In genomic region chr20:63775096-63775978, GRCh38 we compare ENCODE assay signal across 8 cellular contexts. TPM values are rescaled to one million over a fixed set of nuclear protein-coding genes. Genes with fewer than 3 reads are reported as not detected.
DNase-seq lines count a peak whose midpoint lies in the region; ATAC-seq, FAIRE-seq and TF ChIP-seq lines count a peak whose summit lies in the region.

No MANE protein-coding gene starts in this region.

- H3K4me3 Mint-ChIP-seq in stimulated activated effector memory CD8-positive, alpha-beta T cell treated with anti-CD3 and anti-CD28 coated beads, Interleukin-12 subunit alpha, Interleukin-12 subunit beta, amount 100 ng/mL, for 72 hours = no peak overlapping the region

- H3K9ac ChIP-seq in GM12878 (ENCODE audit: control insufficient read depth, insufficient read depth, low read length) (no peak overlapping the region), iPS-18a (ENCODE audit: low read length) (peak overlapping the region; percentile 42)

- in situ Hi-C loops in GM12878 (cut with MboI) = no loop called here

- H3K4me1 ChIP-seq in GM12878 (ENCODE audit: control insufficient read depth, insufficient read depth, low read length) (no peaks in the 10 kb centered on the region), iPS-18a (ENCODE audit: control insufficient read depth, low read depth, low read length) (peaks cover 6% of the 10 kb centered on the region)

- BruUV-seq in GM12878 (replicated peaks; lab: Mats Ljungman, UMichigan) = no TSS peak

- no peak overlapping the region for H3K27ac Mint-ChIP-seq in stimulated activated effector memory CD8-positive, alpha-beta T cell treated with anti-CD3 and anti-CD28 coated beads, Interleukin-12 subunit alpha, Interleukin-12 subunit beta, amount 100 ng/mL, for 72 hours

- no peak overlapping the region for H2AFZ ChIP-seq in GM12878 (ENCODE audit: control insufficient read depth, low read depth, low read length)

- SMC1A ChIA-PET in GM12878 (lab: Charles Lee; ENCODE audit: uncharacterized antibody, unreplicated experiment) = no interaction called here

- POLR2A ChIA-PET in GM12878 (lab: Charles Lee) = no interaction called here

- TF ChIP-seq POLR2A in GM12878 (IDR thresholded peaks at IDR 0.05; ENCODE audit: low read depth, low read length) = no peak

- RAD21 ChIA-PET in GM12878 (lab: Charles Lee; ENCODE audit: unreplicated experiment) = no interaction called here

- no peak overlapping the region for H3K4me3 ChIP-seq in GM12878
- peak overlapping the region; percentile 71 for H3K4me3 ChIP-seq in iPS-18a (ENCODE audit: low read length)

- DNase-seq in stimulated activated naive CD4-positive, alpha-beta T cell (lab: John Stamatoyannopoulos, UW) = peak in 5 of 6 experiments; percentile 7 to 40 (median 12)
- no peak for DNase-seq in stimulated activated naive CD4-positive, alpha-beta T cell treated with Interleukin-2 at 50 U/mL for 16 hours (lab: John Stamatoyannopoulos, UW)
- DNase-seq in GM12878 (ENCODE audit: low read depth, low spot score) (no peak), NCI-H1417 treated with DMSO at 0.1 percent for 48 hours (lab: John Stamatoyannopoulos, UW) (no peak), T-helper 2 cell (no peak)
- peak in 1 of 2 donors; percentile 63 for DNase-seq in stimulated activated effector memory CD8-positive, alpha-beta T cell treated with anti-CD3 and anti-CD28 coated beads, Interleukin-12 subunit alpha, Interleukin-12 subunit beta, amount 100 ng/mL, for 72 hours (ENCODE audit: low spot score in 2 of 2)

- H3K4me2 ChIP-seq in GM12878 (ENCODE audit: control insufficient read depth, insufficient read depth) = no peak overlapping the region

- FAIRE-seq in GM12878 (lab: Jason Lieb, UNC) = no peak

- CTCF ChIA-PET in GM12878 (lab: Yijun Ruan, JAX) = interaction anchor here (1.0 kb wide), 1 partner anchor 90 kb away, joined by 3 read pairs; the partner anchor contains the start of gene TPD52L2

- intact Hi-C loops in GM12878 (cut with micrococcal nuclease; ENCODE audit: unreplicated experiment) = no loop called here

- H3K9me3 ChIP-seq in GM12878 (replicated peaks; ENCODE audit: control insufficient read depth, insufficient read depth, low read length) (peaks cover 7% of the 10 kb centered on the region; the same call in 1 of the 3 replicates), iPS-18a (ENCODE audit: control insufficient read depth, low read depth, low read length) (no peaks in the 10 kb centered on the region)

- no peaks in the 10 kb centered on the region for H3K9me3 Mint-ChIP-seq in stimulated activated effector memory CD8-positive, alpha-beta T cell treated with anti-CD3 and anti-CD28 coated beads, Interleukin-12 subunit alpha, Interleukin-12 subunit beta, amount 100 ng/mL, for 72 hours

- H4K20me1 ChIP-seq in GM12878 (ENCODE audit: control insufficient read depth, insufficient read depth) = no peaks in the 10 kb centered on the region

- H3K27me3 ChIP-seq in GM12878 (replicated peaks in 1 of 2; ENCODE audit: control insufficient read depth in 2 of 2, insufficient read depth in 2 of 2, low read length in 1 of 2) (no peaks in the 10 kb centered on the region), iPS-18a (ENCODE audit: control insufficient read depth, insufficient read depth, low read length) (no peaks in the 10 kb centered on the region)

- ATAC-seq in GM12878 (no peak), GM18498 (IDR thresholded peaks at IDR 0.05; ENCODE audit: unreplicated experiment) (no peak)
- ATAC-seq in stimulated activated effector memory CD8-positive, alpha-beta T cell treated with anti-CD3 and anti-CD28 coated beads, Interleukin-12 subunit alpha, Interleukin-12 subunit beta, amount 100 ng/mL, for 72 hours = peak; percentile 62

- H3K36me3 Mint-ChIP-seq in stimulated activated effector memory CD8-positive, alpha-beta T cell treated with anti-CD3 and anti-CD28 coated beads, Interleukin-12 subunit alpha, Interleukin-12 subunit beta, amount 100 ng/mL, for 72 hours = no peaks in the 10 kb centered on the region

- H3K79me2 ChIP-seq in GM12878 (ENCODE audit: control insufficient read depth, insufficient read depth, low read length) = no peaks in the 10 kb centered on the region

- 0 out of 6 replicates have a peak, but pooled peaks of 2 of the 3 experiments have one; percentile 4 to 22 for TF ChIP-seq CTCF in GM12878 (IDR thresholded peaks at IDR 0.05 in 2 of 3, conservative IDR thresholded peaks at IDR 0.05 in 1 of 3; ENCODE audit: control insufficient read depth in 2 of 3, extremely low read depth in 1 of 3, insufficient read depth in 1 of 3, low read depth in 3 of 3, low read length in 3 of 3)

- 0 out of 2 replicates have a peak, but pooled peaks have one; percentile 17 for TF ChIP-seq RAD21 in GM12878 (IDR thresholded peaks at IDR 0.05; ENCODE audit: insufficient read depth, low read depth, low read length)

- TF ChIP-seq EP300 in GM12878 (IDR thresholded peaks at IDR 0.05; ENCODE audit: borderline replicate concordance in 1 of 2, control insufficient read depth in 1 of 2, low read depth in 2 of 2, low read length in 2 of 2) = no peak

- H3K36me3 ChIP-seq in GM12878 (ENCODE audit: control insufficient read depth in 2 of 2, insufficient read depth in 2 of 2, low read length in 1 of 2) = no peaks in the 10 kb centered on the region
- no peaks in the 10 kb centered on the region for H3K36me3 ChIP-seq in iPS-18a (ENCODE audit: control insufficient read depth, low read depth, low read length)

- no peak overlapping the region for H3K27ac ChIP-seq in GM12878 (ENCODE audit: control insufficient read depth, insufficient read depth)
- no peak overlapping the region for H3K27ac ChIP-seq in iPS-18a (ENCODE audit: low read length)

- WGBS in GM12878 (ENCODE audit: insufficient coverage, insufficient replicate concordance, low lambda C conversion rate, missing lambda C conversion rate) = 83% methylated on average over 67 of the region's 67 CpGs

- H3K4me1 Mint-ChIP-seq in stimulated activated effector memory CD8-positive, alpha-beta T cell treated with anti-CD3 and anti-CD28 coated beads, Interleukin-12 subunit alpha, Interleukin-12 subunit beta, amount 100 ng/mL, for 72 hours = peaks cover 8% of the 10 kb centered on the region

TF ChIP-seq in GM12878, 131 proteins besides CTCF, POLR2A, EP300 and RAD21 (continues in another document):
- no peak for TF ChIP-seq CHD1 (IDR thresholded peaks at IDR 0.05; ENCODE audit: low read depth, low read length)
- no peak for TF ChIP-seq ZSCAN29 (IDR thresholded peaks at IDR 0.05)
- no peak for TF ChIP-seq IRF4 (IDR thresholded peaks at IDR 0.05; ENCODE audit: low read depth, low read length)

RNA-seq across cellular contexts. Expression of gene SLC2A4RG, which starts 35.8 kb away (rescaled TPM):
- total RNA-seq in GM12878 (2013; cell fraction: nucleolus; rRNA removed) = 8.0 and 8.3 TPM in 2 replicates
- total RNA-seq in GM12878 (2014; rRNA removed) (26.0 and 32.1 TPM in 2 replicates), GM12878 (2014; rRNA removed; fragmentation: Illumina TruSeq; extraction: Trizol) (11.4 TPM in 2 replicates), GM12878 (2021) (64.2 and 65.9 TPM in 2 replicates)
- polyA plus RNA-seq in GM12878 (2011; ENCODE audit: low read depth) = 7.1 TPM
- polyA plus RNA-seq in GM12878 (2011; rRNA removed) (7.5 and 11.8 TPM in 2 replicates), GM12878 (2014; fragmentation: Illumina TruSeq; extraction: Trizol) (0.59 and 5.4 TPM in 2 replicates), GM12878 (2014; fragmentation: Nextera tagmentation; extraction: Ambion mirVana) (1 to 10 TPM in 1 of 2 experiments, under 1 TPM in 1; 0.34 to 2.8 TPM), GM12878 (2014; rRNA removed) (47.2 and 52.6 TPM in 2 replicates), GM12878 (2016; fragmentation: Nextera tagmentation; extraction: Ambion mirVana) (10 to 100 TPM; 14.9 to 19.8 TPM)
- 9.3 and 17.5 TPM in 2 replicates for polyA plus RNA-seq in GM12878 (2011; cell fraction: cytosol; rRNA removed)
- polyA plus RNA-seq in GM12878 (2011; cell fraction: nucleus; rRNA removed) = 71.2 and 88.5 TPM in 2 replicates
- 27.8 and 37.4 TPM in 2 replicates for polyA plus RNA-seq in GM12878 (2012)
- polyA minus RNA-seq in GM12878 (2011; rRNA and poly(A)+ RNA removed) = 1.4 and 6.6 TPM in 2 replicates
- 5.5 and 9.0 TPM in 2 replicates for polyA minus RNA-seq in GM12878 (2011; cell fraction: cytosol; rRNA and poly(A)+ RNA removed)
- polyA minus RNA-seq in GM12878 (2011; cell fraction: nucleus; rRNA and poly(A)+ RNA removed) = 8.7 and 14.4 TPM in 2 replicates

RNA-seq across cellular contexts. Expression of gene LIME1, which starts 38.9 kb away (rescaled TPM):
- 15.2 and 16.4 TPM in 2 replicates for total RNA-seq in GM12878 (2013; cell fraction: nucleolus; rRNA removed)
- total RNA-seq in GM12878 (2014; rRNA removed) = 72.3 and 109 TPM in 2 replicates
- 3.3 and 3.9 TPM in 2 replicates for total RNA-seq in GM12878 (2014; rRNA removed; fragmentation: Illumina TruSeq; extraction: Trizol)
- total RNA-seq in GM12878 (2021) = 78.1 and 92.7 TPM in 2 replicates
- 12.0 TPM for polyA plus RNA-seq in GM12878 (2011; ENCODE audit: low read depth)
- 3.1 and 7.2 TPM in 2 replicates for polyA plus RNA-seq in GM12878 (2011; rRNA removed)
- 25.0 and 57.5 TPM in 2 replicates for polyA plus RNA-seq in GM12878 (2011; cell fraction: cytosol; rRNA removed)
- 82.2 and 136 TPM in 2 replicates for polyA plus RNA-seq in GM12878 (2011; cell fraction: nucleus; rRNA removed)
- polyA plus RNA-seq in GM12878 (2012) = 44.2 and 49.4 TPM in 2 replicates
- 0.32 and 1.1 TPM in 2 replicates for polyA plus RNA-seq in GM12878 (2014; fragmentation: Illumina TruSeq; extraction: Trizol)
- polyA plus RNA-seq in GM12878 (2014; fragmentation: Nextera tagmentation; extraction: Ambion mirVana) = 1 to 10 TPM in 1 of 2 experiments, under 1 TPM in 1; 0.35 to 1.7 TPM
- 102 and 128 TPM in 2 replicates for polyA plus RNA-seq in GM12878 (2014; rRNA removed)
- 100 to 1,000 TPM; 119 to 154 TPM for polyA plus RNA-seq in GM12878 (2016; fragmentation: Nextera tagmentation; extraction: Ambion mirVana)
- 1.2 and 5.4 TPM in 2 replicates for polyA minus RNA-seq in GM12878 (2011; rRNA and poly(A)+ RNA removed)
- polyA minus RNA-seq in GM12878 (2011; cell fraction: cytosol; rRNA and poly(A)+ RNA removed) = 15.1 and 15.2 TPM in 2 replicates
- 15.1 and 31.5 TPM in 2 replicates for polyA minus RNA-seq in GM12878 (2011; cell fraction: nucleus; rRNA and poly(A)+ RNA removed)

RNA-seq across cellular contexts. Expression of gene ZBTB46, which starts 55.7 kb away (rescaled TPM):
- 7.6 and 7.8 TPM in 2 replicates for total RNA-seq in GM12878 (2013; cell fraction: nucleolus; rRNA removed)
- total RNA-seq in GM12878 (2014; rRNA removed) (0.45 and 0.98 TPM in 2 replicates), GM12878 (2014; rRNA removed; fragmentation: Illumina TruSeq; extraction: Trizol) (0.18 and 0.23 TPM in 2 replicates), GM12878 (2021) (0.92 and 1.0 TPM in 2 replicates)
- polyA plus RNA-seq in GM12878 (2011; ENCODE audit: low read depth) = 0.45 TPM
- polyA plus RNA-seq in GM12878 (2011; rRNA removed) (0.46 and 0.77 TPM in 2 replicates), GM12878 (2014; fragmentation: Illumina TruSeq; extraction: Trizol) (0.08 and 0.15 TPM in 2 replicates), GM12878 (2014; fragmentation: Nextera tagmentation; extraction: Ambion mirVana) (under 1 TPM; 0.31 to 0.37 TPM), GM12878 (2014; rRNA removed) (0.24 and 0.26 TPM in 2 replicates), GM12878 (2016; fragmentation: Nextera tagmentation; extraction: Ambion mirVana) (under 1 TPM; 0.21 to 0.43 TPM)
- 1.3 and 1.6 TPM in 2 replicates for polyA plus RNA-seq in GM12878 (2011; cell fraction: cytosol; rRNA removed)
- polyA plus RNA-seq in GM12878 (2011; cell fraction: nucleus; rRNA removed) = 3.2 and 4.5 TPM in 2 replicates
- 1.2 and 1.3 TPM in 2 replicates for polyA plus RNA-seq in GM12878 (2012)
- polyA minus RNA-seq in GM12878 (2011; rRNA and poly(A)+ RNA removed) = 7.9 and 9.9 TPM in 2 replicates
- polyA minus RNA-seq in GM12878 (2011; cell fraction: cytosol; rRNA and poly(A)+ RNA removed) = 2.9 and 4.9 TPM in 2 replicates
- polyA minus RNA-seq in GM12878 (2011; cell fraction: nucleus; rRNA and poly(A)+ RNA removed) = 1.6 and 2.5 TPM in 2 replicates

Comparison
In these comparisons a context has a peak if more than half of its experiments do, and no peak if none do; other contexts are left out.
1. DNase-seq: peak in stimulated activated naive CD4-positive, alpha-beta T cell (5 of 6); none in stimulated activated naive CD4-positive, alpha-beta T cell treated with Interleukin-2 at 50 U/mL for 16 hours (single experiment), GM12878 (single experiment), NCI-H1417 treated with DMSO at 0.1 percent for 48 hours (single experiment) and T-helper 2 cell (0 of 5).